ENCODE assay signal across 2 cellular contexts in genomic region chr19:45070214-45070613, GRCh38.
TF ChIP-seq lines count a peak whose summit lies in the region.

No MANE protein-coding gene starts in this region.

TF ChIP-seq in HEK293, 187 proteins besides CTCF, POLR2A, EP300 and RAD21:
- TF ChIP-seq ZNF221 (tag by site-specific recombination; IDR thresholded peaks at IDR 0.05; ENCODE audit: borderline replicate concordance) (no peak), KLF10 (tag by site-specific recombination; IDR thresholded peaks at IDR 0.05) (no peak), ZNF362 (tag by site-specific recombination; IDR thresholded peaks at IDR 0.05) (no peak), ZNF645 (tag by site-specific recombination; IDR thresholded peaks at IDR 0.05) (no peak)

TF ChIP-seq in K562, 482 proteins besides CTCF, POLR2A, EP300 and RAD21:
- TF ChIP-seq ZNF282 (CRISPR knock-in tag; IDR thresholded peaks at IDR 0.05), result no peak
- 0 out of 2 replicates have a peak, but pooled peaks have one; percentile 32 for TF ChIP-seq POLR2G (IDR thresholded peaks at IDR 0.05; ENCODE audit: low read depth, low read length)
